ENCODE assay signal across 19 cellular contexts in genomic region chr9:4594994-4595393, GRCh38.
"Had no signal": no experiment of that assay in that cellular context is flagged by ENCODE, and none has a peak within 500 bp of the region (broad histone marks: within the 10 kb centered on the region; RNA-seq: fewer than 3 reads in every experiment).

No MANE protein-coding gene starts in this region.

- H3K27ac ChIP-seq: tibial artery, vagina had no signal

- H3K27me3 Mint-ChIP-seq: activated naive CD8-positive, alpha-beta T cell treated with anti-CD3 and anti-CD28 coated beads for 36 hours had no signal

- H3K4me1 Mint-ChIP-seq: stimulated activated naive B cell treated with anti-CD40 and anti-IgM and Interleukin-4, amounts not matched to agents 10 μg/mL and 1 μg/mL and 100 μg/mL, for 72 hours had no signal

- DNase-seq: activated CD4-positive, alpha-beta T cell treated with anti-CD3 and anti-CD28 coated beads, Interleukin-2, amount 50 U/mL, for 48 hours; activated gamma-delta T cell; activated naive CD8-positive, alpha-beta T cell treated with anti-CD3 and anti-CD28 coated beads for 36 hours; activated T-cell treated with anti-CD3 and anti-CD28 coated beads, Interleukin-2, amount 50 U/mL, for 4 hours; central memory CD4-positive, alpha-beta T cell; cortex of kidney; effector CD4-positive, alpha-beta T cell; foreskin fibroblast; left ventricle myocardium inferior; mesenchymal stem cell; retina; stimulated activated CD4-positive, alpha-beta T cell treated with anti-CD3 and anti-CD28 coated beads, Interleukin-2, amount 100 ng/mL, for 48 hours; stimulated activated naive B cell treated with anti-CD40 and anti-IgM and Interleukin-4, amounts not matched to agents 10 μg/mL and 1 μg/mL and 100 μg/mL, for 72 hours; T1000; tibial artery had no signal

- H3K4me3 ChIP-seq: left ventricle myocardium inferior, tibial artery, vagina had no signal

- H3K4me3 Mint-ChIP-seq: activated naive CD8-positive, alpha-beta T cell treated with anti-CD3 and anti-CD28 coated beads for 36 hours; activated T-cell treated with anti-CD3 and anti-CD28 coated beads, Interleukin-2, amount 50 U/mL, for 4 hours; brain; natural killer cell treated with Interleukin-12 subunit alpha and Interleukin-12 subunit beta and Interleukin-15 and Interleukin-18, amount 100 ng/mL, for 72 hours; stimulated activated naive B cell treated with anti-CD40 and anti-IgM and Interleukin-4, amounts not matched to agents 10 μg/mL and 1 μg/mL and 100 μg/mL, for 72 hours had no signal

- H3K9me3 Mint-ChIP-seq: activated naive CD8-positive, alpha-beta T cell treated with anti-CD3 and anti-CD28 coated beads for 36 hours; brain; natural killer cell treated with Interleukin-12 subunit alpha and Interleukin-12 subunit beta and Interleukin-15 and Interleukin-18, amount 100 ng/mL, for 72 hours had no signal

- H3K27me3 ChIP-seq: tibial artery, vagina had no signal

- ATAC-seq: activated CD4-positive, CD25-positive, alpha-beta regulatory T cell treated with anti-CD3 and anti-CD28 coated beads, Interleukin-2, amount 50 U/mL, for 24 hours; activated T-cell treated with anti-CD3 and anti-CD28 coated beads, Interleukin-2, amount 50 U/mL, for 4 hours; natural killer cell treated with Interleukin-12 subunit alpha and Interleukin-12 subunit beta and Interleukin-15 and Interleukin-18, amount 100 ng/mL, for 72 hours; stimulated activated naive B cell treated with anti-CD40 and anti-IgM and Interleukin-4, amounts not matched to agents 10 μg/mL and 1 μg/mL and 100 μg/mL, for 72 hours had no signal

- H3K9me3 ChIP-seq: left ventricle myocardium inferior, tibial artery, vagina had no signal

- H3K27ac Mint-ChIP-seq: activated naive CD8-positive, alpha-beta T cell treated with anti-CD3 and anti-CD28 coated beads for 36 hours; brain; natural killer cell treated with Interleukin-12 subunit alpha and Interleukin-12 subunit beta and Interleukin-15 and Interleukin-18, amount 100 ng/mL, for 72 hours; stimulated activated naive B cell treated with anti-CD40 and anti-IgM and Interleukin-4, amounts not matched to agents 10 μg/mL and 1 μg/mL and 100 μg/mL, for 72 hours had no signal

- H3K36me3 Mint-ChIP-seq: activated naive CD8-positive, alpha-beta T cell treated with anti-CD3 and anti-CD28 coated beads for 36 hours; brain; natural killer cell treated with Interleukin-12 subunit alpha and Interleukin-12 subunit beta and Interleukin-15 and Interleukin-18, amount 100 ng/mL, for 72 hours; stimulated activated naive B cell treated with anti-CD40 and anti-IgM and Interleukin-4, amounts not matched to agents 10 μg/mL and 1 μg/mL and 100 μg/mL, for 72 hours had no signal

- H3K36me3 ChIP-seq: left ventricle myocardium inferior, tibial artery, vagina had no signal
